ENCODE assay signal across 12 cellular contexts in genomic region chr17:69712801-69713311, GRCh38.
"Had no signal": no experiment of that assay in that cellular context is flagged by ENCODE, and none has a peak within 500 bp of the region (broad histone marks: within the 10 kb centered on the region; RNA-seq: fewer than 3 reads in every experiment).

No MANE protein-coding gene starts in this region.

- H3K27ac ChIP-seq: adrenal gland, body of pancreas, hepatocyte, ovary, skin epidermis, tibial nerve, vagina had no signal

- H3K4me3 ChIP-seq: adrenal gland, body of pancreas, hepatocyte, ovary, skin epidermis, tibial nerve, vagina had no signal

- H3K36me3 ChIP-seq: adrenal gland, ovary, tibial nerve, vagina had no signal

- DNase-seq: activated CD4-positive, alpha-beta T cell treated with anti-CD3 and anti-CD28 coated beads for 48 hours; activated naive CD4-positive, alpha-beta T cell treated with anti-CD3 and anti-CD28 coated beads, Interleukin-2, amount 50 U/mL, for 16 hours; adrenal gland; body of pancreas; cerebellar nuclear complex; dermis blood vessel endothelial cell; ovary; retina had no signal

- H3K9me3 ChIP-seq: adrenal gland, body of pancreas, ovary, tibial nerve, vagina had no signal
